30 cellular contexts compared by ENCODE assay signal in the genomic region with DNA sequence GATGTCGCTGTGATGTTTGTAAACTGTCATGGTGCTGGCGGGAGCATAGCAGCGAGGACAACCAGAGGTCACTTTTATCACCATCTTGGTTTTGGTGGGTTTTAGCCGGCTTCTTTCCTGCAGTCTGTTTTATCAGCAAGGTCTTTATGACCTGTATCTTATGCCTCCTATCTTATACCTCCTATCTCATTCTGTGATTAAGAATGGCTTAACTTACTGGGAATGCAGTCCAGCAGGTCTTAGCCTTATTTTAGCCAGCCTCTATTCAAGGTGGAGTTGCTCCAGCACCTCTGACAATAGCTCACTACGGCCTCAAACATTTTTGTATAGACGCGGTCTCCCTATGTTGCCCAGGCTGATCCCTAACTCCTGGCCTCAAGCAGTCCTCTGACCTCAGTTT. TPM values are rescaled to one million over a fixed set of nuclear protein-coding genes. Genes with fewer than 3 reads are reported as not detected.
"Had no signal": no experiment of that assay in that cellular context is flagged by ENCODE, and none has a peak within 500 bp of the region (broad histone marks: within the 10 kb centered on the region; RNA-seq: fewer than 3 reads in every experiment).

No MANE protein-coding gene starts in this region.

- DNase-seq: activated CD4-positive, alpha-beta T cell treated with anti-CD3 and anti-CD28 coated beads for 36 hours; activated CD4-positive, alpha-beta T cell treated with anti-CD3 and anti-CD28 coated beads, Interleukin-2, amount 50 U/mL, for 4 hours; activated CD4-positive, CD25-positive, alpha-beta regulatory T cell; activated CD8-positive, alpha-beta memory T cell treated with anti-CD3 and anti-CD28 coated beads, Interleukin-2, amount 50 U/mL, for 48 hours; activated naive CD8-positive, alpha-beta T cell treated with anti-CD3 and anti-CD28 coated beads, Interleukin-2, amount 50 U/mL, for 24 hours; activated T-cell treated with anti-CD3 and anti-CD28 coated beads, Interleukin-2, amount 50 U/mL, for 24 hours; amygdala; dermis blood vessel endothelial cell; effector CD4-positive, alpha-beta T cell; erythroblast; gastrocnemius medialis; glutamatergic neuron; hippocampal formation; immature natural killer cell; kidney; mucosa of descending colon; sigmoid colon; small intestine; stimulated activated CD4-positive, alpha-beta T cell treated with anti-CD3 and anti-CD28 coated beads, Interleukin-4, amount 100 ng/mL, for 24 hours; stimulated activated naive CD8-positive, alpha-beta T cell treated with anti-CD3 and anti-CD28 coated beads, Interleukin-15, amount 100 ng/mL, for 72 hours; T-helper 1 cell; thyroid gland had no signal

- H3K4me3 Mint-ChIP-seq: activated CD4-positive, alpha-beta T cell treated with anti-CD3 and anti-CD28 coated beads for 36 hours; activated naive CD4-positive, alpha-beta T cell treated with anti-CD3 and anti-CD28 coated beads, Interleukin-2, amount 50 U/mL, for 24 hours; activated naive CD8-positive, alpha-beta T cell treated with anti-CD3 and anti-CD28 coated beads, Interleukin-2, amount 50 U/mL, for 24 hours; activated T-cell treated with anti-CD3 and anti-CD28 coated beads, Interleukin-2, amount 50 U/mL, for 24 hours; immature natural killer cell; natural killer cell treated with Interleukin-12 subunit alpha and Interleukin-12 subunit beta and Interleukin-15 and Interleukin-18, amount 100 ng/mL, for 72 hours; stimulated activated effector memory CD8-positive, alpha-beta T cell treated with anti-CD3 and anti-CD28 coated beads, Interleukin-12 subunit alpha, Interleukin-12 subunit beta, amount 100 ng/mL, for 72 hours; stimulated activated naive CD8-positive, alpha-beta T cell treated with anti-CD3 and anti-CD28 coated beads, Interleukin-15, amount 100 ng/mL, for 72 hours had no signal

- H3K9me3 ChIP-seq: breast epithelium, gastrocnemius medialis, mucosa of descending colon, sigmoid colon, thyroid gland had no signal

- H3K4me3 ChIP-seq: breast epithelium, gastrocnemius medialis, lung, mucosa of descending colon, sigmoid colon, thyroid gland had no signal

- H3K27me3 ChIP-seq: breast epithelium, thyroid gland had no signal

- H3K27me3 Mint-ChIP-seq: activated naive CD4-positive, alpha-beta T cell treated with anti-CD3 and anti-CD28 coated beads, Interleukin-2, amount 50 U/mL, for 24 hours had no signal

- H3K36me3 Mint-ChIP-seq: activated naive CD4-positive, alpha-beta T cell treated with anti-CD3 and anti-CD28 coated beads, Interleukin-2, amount 50 U/mL, for 24 hours; natural killer cell treated with Interleukin-12 subunit alpha and Interleukin-12 subunit beta and Interleukin-15 and Interleukin-18, amount 100 ng/mL, for 72 hours; stimulated activated effector memory CD8-positive, alpha-beta T cell treated with anti-CD3 and anti-CD28 coated beads, Interleukin-12 subunit alpha, Interleukin-12 subunit beta, amount 100 ng/mL, for 72 hours had no signal

- H3K36me3 ChIP-seq: breast epithelium, gastrocnemius medialis, sigmoid colon, thyroid gland had no signal

- H3K4me1 ChIP-seq: breast epithelium, gastrocnemius medialis, sigmoid colon had no signal

- H3K27ac Mint-ChIP-seq: activated CD4-positive, alpha-beta T cell treated with anti-CD3 and anti-CD28 coated beads for 36 hours; activated naive CD4-positive, alpha-beta T cell treated with anti-CD3 and anti-CD28 coated beads, Interleukin-2, amount 50 U/mL, for 24 hours; activated naive CD8-positive, alpha-beta T cell treated with anti-CD3 and anti-CD28 coated beads, Interleukin-2, amount 50 U/mL, for 24 hours; activated T-cell treated with anti-CD3 and anti-CD28 coated beads, Interleukin-2, amount 50 U/mL, for 24 hours; activated T-helper 2 cell treated with anti-CD3 and anti-CD28 coated beads, Interferon-gamma antibody, Interleukin-2, Interleukin-4, amounts not matched to agents 10 μg/mL and 5 μg/mL and 100 μg/mL, durations not matched to agents 14 hours and 24 hours and 36 hours; immature natural killer cell; natural killer cell treated with Interleukin-12 subunit alpha and Interleukin-12 subunit beta and Interleukin-15 and Interleukin-18, amount 100 ng/mL, for 72 hours; stimulated activated effector memory CD8-positive, alpha-beta T cell treated with anti-CD3 and anti-CD28 coated beads, Interleukin-12 subunit alpha, Interleukin-12 subunit beta, amount 100 ng/mL, for 72 hours; stimulated activated naive CD8-positive, alpha-beta T cell treated with anti-CD3 and anti-CD28 coated beads, Interleukin-15, amount 100 ng/mL, for 72 hours had no signal

- H3K9me3 Mint-ChIP-seq: activated naive CD4-positive, alpha-beta T cell treated with anti-CD3 and anti-CD28 coated beads, Interleukin-2, amount 50 U/mL, for 24 hours; activated naive CD8-positive, alpha-beta T cell treated with anti-CD3 and anti-CD28 coated beads, Interleukin-2, amount 50 U/mL, for 24 hours; activated T-cell treated with anti-CD3 and anti-CD28 coated beads, Interleukin-2, amount 50 U/mL, for 24 hours; activated T-helper 2 cell treated with anti-CD3 and anti-CD28 coated beads, Interferon-gamma antibody, Interleukin-2, Interleukin-4, amounts not matched to agents 10 μg/mL and 5 μg/mL and 100 μg/mL, durations not matched to agents 14 hours and 24 hours and 36 hours; natural killer cell treated with Interleukin-12 subunit alpha and Interleukin-12 subunit beta and Interleukin-15 and Interleukin-18, amount 100 ng/mL, for 72 hours; stimulated activated effector memory CD8-positive, alpha-beta T cell treated with anti-CD3 and anti-CD28 coated beads, Interleukin-12 subunit alpha, Interleukin-12 subunit beta, amount 100 ng/mL, for 72 hours; stimulated activated naive CD8-positive, alpha-beta T cell treated with anti-CD3 and anti-CD28 coated beads, Interleukin-15, amount 100 ng/mL, for 72 hours had no signal

- ATAC-seq: activated CD4-positive, alpha-beta T cell treated with anti-CD3 and anti-CD28 coated beads for 36 hours; activated naive CD8-positive, alpha-beta T cell treated with anti-CD3 and anti-CD28 coated beads, Interleukin-2, amount 50 U/mL, for 24 hours; gastrocnemius medialis; mucosa of descending colon; natural killer cell treated with Interleukin-12 subunit alpha and Interleukin-12 subunit beta and Interleukin-15 and Interleukin-18, amount 100 ng/mL, for 72 hours; stimulated activated effector memory CD8-positive, alpha-beta T cell treated with anti-CD3 and anti-CD28 coated beads, Interleukin-12 subunit alpha, Interleukin-12 subunit beta, amount 100 ng/mL, for 72 hours; stimulated activated naive CD8-positive, alpha-beta T cell treated with anti-CD3 and anti-CD28 coated beads, Interleukin-15, amount 100 ng/mL, for 72 hours had no signal

- H3K4me1 Mint-ChIP-seq: activated CD4-positive, alpha-beta T cell treated with anti-CD3 and anti-CD28 coated beads for 36 hours; activated naive CD4-positive, alpha-beta T cell treated with anti-CD3 and anti-CD28 coated beads, Interleukin-2, amount 50 U/mL, for 24 hours; activated naive CD8-positive, alpha-beta T cell treated with anti-CD3 and anti-CD28 coated beads, Interleukin-2, amount 50 U/mL, for 24 hours; stimulated activated effector memory CD8-positive, alpha-beta T cell treated with anti-CD3 and anti-CD28 coated beads, Interleukin-12 subunit alpha, Interleukin-12 subunit beta, amount 100 ng/mL, for 72 hours; stimulated activated naive CD8-positive, alpha-beta T cell treated with anti-CD3 and anti-CD28 coated beads, Interleukin-15, amount 100 ng/mL, for 72 hours had no signal

- H3K27ac ChIP-seq: breast epithelium, gastrocnemius medialis, sigmoid colon, thyroid gland had no signal

- FAIRE-seq: colon, endometrium, kidney, small intestine had no signal

RNA-seq across cellular contexts. Expression of gene B4GALNT3, which starts 53.7 kb away (rescaled TPM):
- total RNA-seq: dermis blood vessel endothelial cell had no signal
